In the genomic region with DNA sequence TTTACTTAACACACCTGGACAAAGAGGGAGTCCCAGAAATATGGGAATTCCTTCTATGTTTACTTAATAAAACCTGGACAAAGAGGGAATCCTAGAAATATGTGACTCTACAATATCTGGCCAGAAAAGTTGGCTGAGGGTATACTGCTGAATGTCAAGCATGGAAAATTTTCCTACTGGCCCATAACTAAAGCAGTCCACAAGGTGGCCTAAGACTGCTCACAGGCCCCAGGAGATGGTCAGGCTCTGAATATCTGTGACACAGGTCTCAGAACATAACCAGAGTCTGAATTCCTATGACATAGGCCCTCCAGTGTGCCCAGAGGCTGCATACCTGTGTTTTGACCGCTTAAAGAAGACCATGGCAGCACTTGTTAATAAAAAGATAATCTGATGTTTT, we compare ENCODE assay signal across 1 cellular context.
TF ChIP-seq lines count a peak whose summit lies in the region.

No MANE protein-coding gene starts in this region.

TF ChIP-seq in HCT116, 20 proteins besides CTCF, POLR2A, EP300 and RAD21 (continued from another document):
- TF ChIP-seq ELF1 (IDR thresholded peaks at IDR 0.05; ENCODE audit: borderline replicate concordance, low read depth) (no peak), EZH2 (IDR thresholded peaks at IDR 0.05) (no peak), POLR2AphosphoS5 (IDR thresholded peaks at IDR 0.05; ENCODE audit: low read depth, low read length) (no peak), CBX3 (IDR thresholded peaks at IDR 0.05; ENCODE audit: low read depth) (no peak), SIN3A (IDR thresholded peaks at IDR 0.05; ENCODE audit: low read depth) (no peak)
